18 cellular contexts compared by ENCODE assay signal in genomic region chr2:54640834-54641540, GRCh38.
DNase-seq lines count a peak whose midpoint lies in the region; ATAC-seq, FAIRE-seq and TF ChIP-seq lines count a peak whose summit lies in the region.
"Had no signal": no experiment of that assay in that cellular context is flagged by ENCODE, and none has a peak within 500 bp of the region (broad histone marks: within the 10 kb centered on the region; RNA-seq: fewer than 3 reads in every experiment).

No MANE protein-coding gene starts in this region.

- peaks cover 94% of the 10 kb centered on the region for H3K36me3 Mint-ChIP-seq in CD4-positive, alpha-beta T cell (ENCODE audit: low read depth)
- H3K36me3 Mint-ChIP-seq in activated CD8-positive, alpha-beta T cell treated with anti-CD3 and anti-CD28 coated beads for 36 hours (ENCODE audit: low read depth), result peaks cover 40% of the 10 kb centered on the region

- 84% methylated on average over 8 of the region's 8 CpGs for WGBS in esophagus muscularis mucosa
- 47 to 53% methylated on average over 8 of the region's 8 CpGs for WGBS in pancreas, 2 donors

- in situ Hi-C loops in G401 (cut with HindIII; ENCODE audit: low sequenced_read_pairs), result no loop called here

- TF ChIP-seq CTCF in CD4-positive, alpha-beta T cell (IDR thresholded peaks at IDR 0.05), result no peak
- TF ChIP-seq CTCF in activated CD8-positive, alpha-beta T cell treated with anti-CD3 and anti-CD28 coated beads for 36 hours (IDR thresholded peaks at IDR 0.05), result no peak
- TF ChIP-seq CTCF in esophagus muscularis mucosa (IDR thresholded peaks at IDR 0.05) (no peak), pancreas (IDR thresholded peaks at IDR 0.05) (no peak), GM10266 (IDR thresholded peaks at IDR 0.05; ENCODE audit: control insufficient read depth, insufficient read depth, low read depth, missing control alignments) (no peak)

- H3K27ac ChIP-seq in CD4-positive, alpha-beta T cell (ENCODE audit: low read depth, low read length), result no peak overlapping the region
- H3K27ac ChIP-seq in esophagus muscularis mucosa (replicated peaks in 1 of 4) (peak overlapping the region in 3 of 4 donors; percentile 23 to 56 (median 45)), pancreas (peak overlapping the region; percentile 24 to 75 (median 46))

- no peak for TF ChIP-seq EP300 in esophagus muscularis mucosa (IDR thresholded peaks at IDR 0.05)

- no peak for DNase-seq in CD4-positive, alpha-beta T cell
- no peak for DNase-seq in activated CD8-positive, alpha-beta T cell treated with anti-CD3 and anti-CD28 coated beads for 36 hours
- DNase-seq in esophagus muscularis mucosa (ENCODE audit: extremely low spot score), result no peak
- DNase-seq in pancreas, result no peak
- no peak for DNase-seq in G401 (ENCODE audit: low spot score)
- DNase-seq in GM10266 (ENCODE audit: extremely low spot score), result no peak
- no peak for DNase-seq in activated effector memory CD4-positive, alpha-beta T cell treated with anti-CD3 and anti-CD28 coated beads, Interleukin-2, amount 50 U/mL, for 16 hours
- DNase-seq: activated CD4-positive, alpha-beta T cell treated with anti-CD3 and anti-CD28 coated beads, Interleukin-2, amount 50 U/mL, for 4 hours; activated T-cell treated with anti-CD3 and anti-CD28 coated beads, Interleukin-2, amount 50 U/mL, for 4 hours; EL; foreskin fibroblast; H9; NCI-H1694; NCI-H345; RPMI8226; stimulated activated CD4-positive, alpha-beta T cell treated with anti-CD3 and anti-CD28 coated beads, Interleukin-2, amount 100 ng/mL, for 48 hours had no signal

- H3K9me3 ChIP-seq in CD4-positive, alpha-beta T cell (ENCODE audit: control insufficient read depth, low read length), result no peaks in the 10 kb centered on the region
- H3K9me3 ChIP-seq in esophagus muscularis mucosa (no peaks in the 10 kb centered on the region), pancreas (no peaks in the 10 kb centered on the region)

- H3K27me3 Mint-ChIP-seq in CD4-positive, alpha-beta T cell, result no peaks in the 10 kb centered on the region
- H3K27me3 Mint-ChIP-seq in activated CD8-positive, alpha-beta T cell treated with anti-CD3 and anti-CD28 coated beads for 36 hours, result no peaks in the 10 kb centered on the region

- H3K9me3 Mint-ChIP-seq in CD4-positive, alpha-beta T cell, result no peaks in the 10 kb centered on the region
- no peaks in the 10 kb centered on the region for H3K9me3 Mint-ChIP-seq in activated CD8-positive, alpha-beta T cell treated with anti-CD3 and anti-CD28 coated beads for 36 hours
- H3K9me3 Mint-ChIP-seq: activated T-cell treated with anti-CD3 and anti-CD28 coated beads, Interleukin-2, amount 50 U/mL, for 4 hours; H9 had no signal

- CTCF ChIA-PET in CD4-positive, alpha-beta T cell (lab: Charles Lee), result no interaction called here
- CTCF ChIA-PET in activated CD8-positive, alpha-beta T cell treated with anti-CD3 and anti-CD28 coated beads for 36 hours (lab: Charles Lee), result no interaction called here

- H3K27ac Mint-ChIP-seq in CD4-positive, alpha-beta T cell, result peak overlapping the region; percentile 16
- H3K27ac Mint-ChIP-seq in activated CD8-positive, alpha-beta T cell treated with anti-CD3 and anti-CD28 coated beads for 36 hours, result peak overlapping the region; percentile 53

- H3K36me3 ChIP-seq in esophagus muscularis mucosa, result peaks cover 27 to 83% (median 66%) of the 10 kb centered on the region in 4 donors
- H3K36me3 ChIP-seq in pancreas, result peaks cover 13 to 45% (median 35%) of the 10 kb centered on the region in 3 donors

- intact Hi-C loops in CD4-positive, alpha-beta T cell (cut with DNase I, micrococcal nuclease), result loop anchor here in 1 of 2 experiments (5.0 kb wide), 1 partner anchor 119 kb away; no protein-coding TSS in a partner anchor
- intact Hi-C loops in activated CD8-positive, alpha-beta T cell treated with anti-CD3 and anti-CD28 coated beads for 36 hours (cut with micrococcal nuclease), result no loop called here
- intact Hi-C loops in esophagus muscularis mucosa (cut with DNase I), result no loop called here
- intact Hi-C loops in pancreas (cut with DNase I), result no loop called here

- H3K4me3 Mint-ChIP-seq in CD4-positive, alpha-beta T cell, result no peak overlapping the region
- H3K4me3 Mint-ChIP-seq in activated CD8-positive, alpha-beta T cell treated with anti-CD3 and anti-CD28 coated beads for 36 hours, result no peak overlapping the region
- H3K4me3 Mint-ChIP-seq: activated T-cell treated with anti-CD3 and anti-CD28 coated beads, Interleukin-2, amount 50 U/mL, for 4 hours; H9 had no signal

- POLR2A ChIA-PET in CD4-positive, alpha-beta T cell (lab: Charles Lee), result no interaction called here
- POLR2A ChIA-PET in activated CD8-positive, alpha-beta T cell treated with anti-CD3 and anti-CD28 coated beads for 36 hours (lab: Charles Lee), result interaction anchor here (1.3 kb wide), 1 partner anchor 83 kb away, joined by 3 read pairs; no protein-coding TSS in a partner anchor

- TF ChIP-seq POLR2A in esophagus muscularis mucosa (IDR thresholded peaks at IDR 0.05; ENCODE audit: low read depth), result no peak

- H3K4me3 ChIP-seq in esophagus muscularis mucosa (no peak overlapping the region), pancreas (no peak overlapping the region)

- FAIRE-seq in pancreas (lab: Jason Lieb, UNC), result no peak
- FAIRE-seq: endometrium had no signal

- H3K27me3 ChIP-seq in CD4-positive, alpha-beta T cell (ENCODE audit: control insufficient read depth, insufficient read depth, low read length), result no peaks in the 10 kb centered on the region
- H3K27me3 ChIP-seq in esophagus muscularis mucosa, result no peaks in the 10 kb centered on the region
- no peaks in the 10 kb centered on the region for H3K27me3 ChIP-seq in pancreas

- H3K4me1 ChIP-seq in esophagus muscularis mucosa, result peaks cover 54 to 74% (median 67%) of the 10 kb centered on the region in 4 donors
- H3K4me1 ChIP-seq in pancreas, result peaks cover 16 to 37% (median 36%) of the 10 kb centered on the region in 3 donors

- H3K4me1 Mint-ChIP-seq in CD4-positive, alpha-beta T cell (ENCODE audit: low read depth), result peaks cover 19% of the 10 kb centered on the region
- H3K4me1 Mint-ChIP-seq in activated CD8-positive, alpha-beta T cell treated with anti-CD3 and anti-CD28 coated beads for 36 hours (ENCODE audit: low read depth), result peaks cover 12% of the 10 kb centered on the region
- H3K4me1 Mint-ChIP-seq: H9 had no signal

- ATAC-seq in CD4-positive, alpha-beta T cell (ENCODE audit: poor library complexity), result no peak
- no peak for ATAC-seq in activated CD8-positive, alpha-beta T cell treated with anti-CD3 and anti-CD28 coated beads for 36 hours
- ATAC-seq in pancreas, result peak; percentile 26 to 55 (median 45)
- no peak for ATAC-seq in HG03097 (IDR thresholded peaks at IDR 0.05; ENCODE audit: low FRiP score, unreplicated experiment)
- ATAC-seq: activated T-cell treated with anti-CD3 and anti-CD28 coated beads, Interleukin-2, amount 50 U/mL, for 4 hours had no signal

Comparison
In these comparisons a context has a peak if more than half of its experiments do, and no peak if none do; other contexts are left out.
1. ATAC-seq: peak in pancreas (4 of 4); none in CD4-positive, alpha-beta T cell (single experiment), activated CD8-positive, alpha-beta T cell treated with anti-CD3 and anti-CD28 coated beads for 36 hours (single experiment) and HG03097 (single experiment).